ENCODE assay signal across 9 cellular contexts in the genomic region with DNA sequence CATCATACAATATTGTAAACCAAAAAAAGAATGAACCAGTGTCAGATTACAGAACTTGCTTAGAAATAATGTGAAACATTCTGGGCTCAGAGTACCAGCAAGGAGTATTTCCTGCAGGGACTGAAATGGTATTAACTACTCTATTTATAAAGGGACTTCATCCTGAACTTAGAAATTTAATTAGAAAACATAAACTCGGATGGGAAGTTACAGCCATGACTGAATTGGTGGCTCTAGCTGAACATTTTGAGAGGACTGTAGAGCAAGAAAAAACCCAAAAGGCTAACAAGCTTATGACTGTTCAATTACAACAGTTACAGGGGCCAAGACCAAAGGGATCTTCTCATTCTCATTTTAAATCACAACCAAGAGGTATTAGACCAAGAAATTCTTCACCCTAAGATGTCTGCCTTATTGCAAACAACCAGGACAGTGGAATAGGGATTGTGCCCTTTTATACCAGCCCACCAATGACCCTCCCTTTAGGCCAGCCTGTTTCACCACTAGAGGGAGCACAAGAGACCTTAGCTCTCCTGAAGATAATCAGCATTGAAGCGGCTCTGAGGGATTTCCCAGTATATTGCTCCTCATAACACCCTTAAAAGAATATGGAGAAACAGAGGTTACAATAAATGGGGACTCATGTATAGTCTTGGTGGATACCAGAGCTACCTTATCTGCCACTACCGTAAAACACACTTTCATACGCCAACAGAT. TPM values are rescaled to one million over a fixed set of nuclear protein-coding genes. Genes with fewer than 3 reads are reported as not detected.
A peak's percentile ranks its signal among the peaks of the same experiment; 100 is the strongest.
DNase-seq lines count a peak whose midpoint lies in the region; ATAC-seq, FAIRE-seq and TF ChIP-seq lines count a peak whose summit lies in the region.
"Not testable (repeated sequence)": the region's sequence is repeated elsewhere in the genome, so short reads cannot be mapped to it uniquely, and the experiment has no call there.
"Had no signal": no experiment of that assay in that cellular context is flagged by ENCODE, and none has a peak within 500 bp of the region (broad histone marks: within the 10 kb centered on the region; RNA-seq: fewer than 3 reads in every experiment).

No MANE protein-coding gene starts in this region.

- not testable (repeated sequence) for H4K20me1 ChIP-seq in DOHH2 (ENCODE audit: control insufficient read depth, insufficient read depth, low read depth, low read length); Karpas-422 (ENCODE audit: insufficient read depth, low read depth, low read length)

- H3K4me1 Mint-ChIP-seq in activated T-cell treated with anti-CD3 and anti-CD28 coated beads, Interleukin-2, amount 50 U/mL, for 72 hours (ENCODE audit: low read depth) = not testable (repeated sequence)

- not testable (repeated sequence) for H3K9me2 ChIP-seq in DOHH2 (replicated peaks; ENCODE audit: control insufficient read depth, low read length); Karpas-422 (replicated peaks; ENCODE audit: insufficient read depth, low read length)

- H3K18ac ChIP-seq in mesendoderm (ENCODE audit: low read length) = not testable (repeated sequence)

- H2AFZ ChIP-seq in Karpas-422 (ENCODE audit: low read length) = not testable (repeated sequence)

- not testable (repeated sequence) for H3K27ac ChIP-seq in DOHH2 (ENCODE audit: low read depth, low read length); Karpas-422 (ENCODE audit: low read length); esophagus squamous epithelium; mesendoderm (ENCODE audit: low read depth, low read length); stomach

- not testable (repeated sequence) for H3K27me3 ChIP-seq in DOHH2 (ENCODE audit: control insufficient read depth, low read length); Karpas-422 (ENCODE audit: low read length); esophagus squamous epithelium; mesendoderm (ENCODE audit: insufficient read depth, low read length, poor library complexity); stomach

- H4K8ac ChIP-seq in mesendoderm (ENCODE audit: low read depth, low read length) = not testable (repeated sequence)

- peak; percentile 48 for FAIRE-seq in RCC 7860 (lab: Jason Lieb, UNC)

- H3K9me3 ChIP-seq in DOHH2 (ENCODE audit: control insufficient read depth, insufficient read depth, low read length); Karpas-422 (ENCODE audit: low read length); esophagus squamous epithelium; stomach: not testable (repeated sequence)

- not testable (repeated sequence) for H3K4me3 ChIP-seq in DOHH2 (ENCODE audit: low read length); Karpas-422 (ENCODE audit: low read length); esophagus squamous epithelium; mesendoderm (ENCODE audit: low read length); stomach

- intact Hi-C loops in esophagus squamous epithelium (cut with DNase I) = loop anchor here (10.0 kb wide), 1 partner anchor 84 kb away; no protein-coding TSS in a partner anchor
- intact Hi-C loops in stomach (cut with DNase I; ENCODE audit: low total_unique reads) = not testable (repeated sequence)

- not testable (repeated sequence) for H3K4me2 ChIP-seq in DOHH2 (ENCODE audit: low read length); Karpas-422 (ENCODE audit: low read depth, low read length, poor library complexity, severe bottlenecking); mesendoderm (ENCODE audit: low read length)

- not testable (repeated sequence) for H2BK15ac ChIP-seq in mesendoderm (replicated peaks; ENCODE audit: low read depth)

- not testable (repeated sequence) for H3K36me3 Mint-ChIP-seq in activated T-cell treated with anti-CD3 and anti-CD28 coated beads, Interleukin-2, amount 50 U/mL, for 72 hours (ENCODE audit: insufficient read depth in 2 of 2)

- not testable (repeated sequence) for H3K9me3 Mint-ChIP-seq in activated T-cell treated with anti-CD3 and anti-CD28 coated beads, Interleukin-2, amount 50 U/mL, for 72 hours

- H4K5ac ChIP-seq in mesendoderm (ENCODE audit: low read length) = not testable (repeated sequence)

- H3K79me1 ChIP-seq in mesendoderm (ENCODE audit: low read length) = not testable (repeated sequence)

- peak; percentile 62 for ATAC-seq in GM21723 (IDR thresholded peaks at IDR 0.05; ENCODE audit: unreplicated experiment)
- ATAC-seq in activated T-cell treated with anti-CD3 and anti-CD28 coated beads, Interleukin-2, amount 50 U/mL, for 72 hours (replicated peaks in 1 of 2) = peak; percentile 84 to 87

- H3K56ac ChIP-seq in mesendoderm (ENCODE audit: low read length) = not testable (repeated sequence)

- H3K9ac ChIP-seq in Karpas-422 (ENCODE audit: low read length); mesendoderm (ENCODE audit: low read length): not testable (repeated sequence)

- not testable (repeated sequence) for H3K27me3 Mint-ChIP-seq in activated T-cell treated with anti-CD3 and anti-CD28 coated beads, Interleukin-2, amount 50 U/mL, for 72 hours (ENCODE audit: low read depth)

- WGBS in esophagus squamous epithelium, 2 donors = 37 to 66% methylated on average over 3 to 4 of the region's 4 CpGs
- WGBS in mesendoderm (ENCODE audit: extremely low coverage, insufficient coverage, low lambda C conversion rate) = no CpG with 5 or more reads among the region's 4 CpGs
- WGBS in stomach, 5 donors = 29 to 63% (median 58%) methylated on average over 2 to 4 of the region's 4 CpGs

- H3K79me2 ChIP-seq in DOHH2 (ENCODE audit: control insufficient read depth, low read length); Karpas-422 (ENCODE audit: low read length); mesendoderm (ENCODE audit: control insufficient read depth, insufficient read depth, low read length): not testable (repeated sequence)

- not testable (repeated sequence) for H3K27ac Mint-ChIP-seq in activated T-cell treated with anti-CD3 and anti-CD28 coated beads, Interleukin-2, amount 50 U/mL, for 72 hours

- not testable (repeated sequence) for H2BK120ac ChIP-seq in mesendoderm (ENCODE audit: low read depth, low read length)

- TF ChIP-seq CTCF in DOHH2 (IDR thresholded peaks at IDR 0.05; ENCODE audit: low read depth, low read length, poor library complexity, severe bottlenecking) = peak; percentile 49
- peak in 5 of 6 experiments; percentile 15 to 54 (median 34) for TF ChIP-seq CTCF in esophagus squamous epithelium (IDR thresholded peaks at IDR 0.05)
- TF ChIP-seq CTCF in stomach (IDR thresholded peaks at IDR 0.05) = peak in 4 of 7 experiments; percentile 10 to 62 (median 30)

- not testable (repeated sequence) for TF ChIP-seq POLR2A in esophagus squamous epithelium (IDR thresholded peaks at IDR 0.05); stomach (IDR thresholded peaks at IDR 0.05)

- TF ChIP-seq EP300 in stomach (IDR thresholded peaks at IDR 0.05) = not testable (repeated sequence)

- not testable (repeated sequence) for H3K36me3 ChIP-seq in DOHH2 (ENCODE audit: control insufficient read depth, low read length); Karpas-422 (ENCODE audit: insufficient read depth, low read length); esophagus squamous epithelium; mesendoderm (ENCODE audit: control insufficient read depth, insufficient read depth, low read length); stomach

- DNase-seq in Karpas-422 (peak; percentile 74), mesendoderm (peak; percentile 47)
- not testable (repeated sequence) for DNase-seq in RCC 7860 (ENCODE audit: low spot score); esophagus squamous epithelium (lab: John Stamatoyannopoulos, UW); stomach
- peak; percentile 17 to 37 for DNase-seq in activated T-cell treated with anti-CD3 and anti-CD28 coated beads, Interleukin-2, amount 50 U/mL, for 72 hours

- H3K23ac ChIP-seq in mesendoderm (ENCODE audit: low read length) = not testable (repeated sequence)

- H3F3A ChIP-seq in DOHH2 (ENCODE audit: control insufficient read depth, insufficient read depth) = not testable (repeated sequence)

- not testable (repeated sequence) for H3K4me1 ChIP-seq in DOHH2 (ENCODE audit: control insufficient read depth, low read length); Karpas-422 (ENCODE audit: low read length); esophagus squamous epithelium; mesendoderm (ENCODE audit: control insufficient read depth, low read depth, low read length); stomach

- H3K4me3 Mint-ChIP-seq in activated T-cell treated with anti-CD3 and anti-CD28 coated beads, Interleukin-2, amount 50 U/mL, for 72 hours = not testable (repeated sequence)

- not testable (repeated sequence) for H2BK5ac ChIP-seq in mesendoderm (ENCODE audit: low read length)

- not testable (repeated sequence) for H3K4ac ChIP-seq in mesendoderm (ENCODE audit: low read depth, low read length)

- H2AK5ac ChIP-seq in mesendoderm (ENCODE audit: low read length) = not testable (repeated sequence)

RNA-seq across cellular contexts. Expression of a gene that starts 46.6 kb away (rescaled TPM):
- total RNA-seq in Karpas-422 (2014; rRNA removed; shearing (Covaris generic); ENCODE audit: low replicate concordance) = 37.4 and 78.0 TPM in 2 replicates
- 10 to 100 TPM; 30.1 to 30.3 TPM for total RNA-seq in activated T-cell treated with anti-CD3 and anti-CD28 coated beads, Interleukin-2, amount 50 U/mL, for 72 hours
- total RNA-seq in esophagus squamous epithelium (10 to 100 TPM; 23.3 to 49.8 (median 44.9) TPM), stomach (10 to 100 TPM in 2 of 5 donors, 1 to 10 TPM in 2, not detected in 1; 3.1 to 31.4 (median 7.2) TPM)
- 95.7 TPM for polyA plus RNA-seq in mesendoderm (2013, experiment 1 of 2)
- 92.3 TPM for polyA plus RNA-seq in mesendoderm (2013, experiment 2 of 2)
- polyA plus RNA-seq in stomach = 10 to 100 TPM; 60.9 to 76.0 (median 75.9) TPM

RNA-seq across cellular contexts. Expression of a gene that starts 48.3 kb away (rescaled TPM):
- not detected in 2 replicates for total RNA-seq in Karpas-422 (2014; rRNA removed; shearing (Covaris generic); ENCODE audit: low replicate concordance)
- total RNA-seq in activated T-cell treated with anti-CD3 and anti-CD28 coated beads, Interleukin-2, amount 50 U/mL, for 72 hours = not detected
- not detected for total RNA-seq in esophagus squamous epithelium
- not detected for polyA plus RNA-seq in mesendoderm (2013, experiment 1 of 2)
- polyA plus RNA-seq in mesendoderm (2013, experiment 2 of 2) = not detected
- not detected for total RNA-seq in stomach
- not detected for polyA plus RNA-seq in stomach
- total RNA-seq: aorta had no signal
- polyA plus RNA-seq: aorta had no signal
